Comparison of ENCODE assay signal across 8 cellular contexts in the genomic region with DNA sequence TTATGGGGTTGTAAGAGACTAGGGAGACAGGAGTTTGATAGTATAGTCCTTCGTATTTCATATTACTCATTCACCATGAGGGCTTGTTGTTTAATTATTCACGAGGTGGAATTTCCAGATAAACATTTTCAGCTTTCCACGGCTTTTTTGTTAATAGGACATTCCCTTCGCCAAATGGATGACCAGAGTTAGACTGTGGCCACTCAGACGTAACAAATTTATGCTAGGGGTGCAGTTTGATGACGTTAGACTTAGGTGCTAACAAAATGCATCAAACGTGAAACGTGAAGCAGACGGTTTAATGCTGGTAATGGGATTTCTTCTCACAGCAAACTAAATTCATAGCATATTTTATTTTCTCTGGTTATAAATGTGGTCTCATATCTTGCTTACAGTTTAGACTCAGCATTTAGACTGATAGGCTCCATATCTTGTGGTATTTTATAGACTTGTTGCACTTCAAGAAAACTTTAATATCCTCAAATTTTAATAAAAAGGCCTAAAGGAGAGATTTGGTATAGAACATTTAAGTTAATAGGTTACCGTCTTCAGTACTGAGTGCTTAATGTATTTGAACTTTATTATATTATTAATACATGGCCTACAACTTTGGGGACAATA. TPM values are rescaled to one million over a fixed set of nuclear protein-coding genes. Genes with fewer than 3 reads are reported as not detected.
DNase-seq lines count a peak whose midpoint lies in the region; ATAC-seq and TF ChIP-seq lines count a peak whose summit lies in the region.

No MANE protein-coding gene starts in this region.

- H4K91ac ChIP-seq in mesenchymal stem cell (ENCODE audit: low read length): no peak overlapping the region

- H3K27ac ChIP-seq in CD4-positive, alpha-beta memory T cell (ENCODE audit: low read depth, low read length): peak overlapping the region; percentile 81
- H3K27ac ChIP-seq in HUES48 (ENCODE audit: low read depth, low read length) (no peak overlapping the region), mesenchymal stem cell (ENCODE audit: low read length, poor library complexity, severe bottlenecking) (peak overlapping the region; percentile 47)

- no peaks in the 10 kb centered on the region for H3K9me3 ChIP-seq in CD4-positive, alpha-beta memory T cell (ENCODE audit: control insufficient read depth in 1 of 2, low read length in 2 of 2)
- H3K9me3 ChIP-seq in HUES48 (ENCODE audit: control insufficient read depth, insufficient read depth, low read length) (no peaks in the 10 kb centered on the region), mesenchymal stem cell (ENCODE audit: control insufficient read depth, low read length) (no peaks in the 10 kb centered on the region)

- H3K27ac Mint-ChIP-seq in CD4-positive, alpha-beta memory T cell: peak overlapping the region; percentile 89 to 100 (median 97)

- H3K4ac ChIP-seq in mesenchymal stem cell (ENCODE audit: low read depth in 1 of 2, low read length in 2 of 2): no peak overlapping the region

- ATAC-seq in HG02588 (IDR thresholded peaks at IDR 0.05; ENCODE audit: unreplicated experiment): no peak

- peaks cover 44 to 77% (median 57%) of the 10 kb centered on the region in 4 donors for H3K4me1 Mint-ChIP-seq in CD4-positive, alpha-beta memory T cell

- H3K36me3 Mint-ChIP-seq in CD4-positive, alpha-beta memory T cell: peaks cover 30 to 57% of the 10 kb centered on the region in 2 donors

- H3K27me3 Mint-ChIP-seq in CD4-positive, alpha-beta memory T cell: no peaks in the 10 kb centered on the region

- H4K8ac ChIP-seq in mesenchymal stem cell (ENCODE audit: low read length): no peak overlapping the region

- peaks cover 0 to 2% (median 0%) of the 10 kb centered on the region in 8 donors for H3K9me3 Mint-ChIP-seq in CD4-positive, alpha-beta memory T cell

- peaks cover 2% of the 10 kb centered on the region for H3K79me1 ChIP-seq in mesenchymal stem cell (replicated peaks; ENCODE audit: low read length, poor library complexity, severe bottlenecking)

- POLR2A ChIA-PET in CD4-positive, alpha-beta memory T cell (lab: Charles Lee; ENCODE audit: partially characterized antibody): interaction anchor here (0.6 to 1.4 kb wide), 2 partner anchors 11 to 237 kb away, joined by 3 read pairs; no protein-coding TSS in a partner anchor

- peaks cover 26% of the 10 kb centered on the region for H3K36me3 ChIP-seq in CD4-positive, alpha-beta memory T cell (ENCODE audit: insufficient read depth, low read length)
- H3K36me3 ChIP-seq in HUES48 (ENCODE audit: control insufficient read depth, insufficient read depth, low read length) (peaks cover 53% of the 10 kb centered on the region), mesenchymal stem cell (ENCODE audit: control insufficient read depth in 1 of 2, insufficient read depth in 2 of 2, low read depth in 1 of 2, low read length in 2 of 2) (peaks cover 20 to 39% of the 10 kb centered on the region in 2 experiments)

- H2AK5ac ChIP-seq in mesenchymal stem cell (ENCODE audit: low read length, severe bottlenecking): no peak overlapping the region

- in situ Hi-C loops in astrocyte of the cerebellum (cut with HindIII; ENCODE audit: low sequenced_read_pairs): no loop called here

- peak in 1 of 5 donors; percentile 13 for DNase-seq in CD4-positive, alpha-beta memory T cell
- peak; percentile 36 for DNase-seq in astrocyte of the cerebellum (ENCODE audit: low read depth)
- peak; percentile 59 for DNase-seq in mesenchymal stem cell
- DNase-seq in superior temporal gyrus (ENCODE audit: extremely low spot score): no peak
- no peak for DNase-seq in NCI-H446 treated with DMSO at 0.1 percent for 48 hours (lab: John Stamatoyannopoulos, UW)
- DNase-seq in COR-L47 (lab: John Stamatoyannopoulos, UW): no peak

- H3K4me3 ChIP-seq in CD4-positive, alpha-beta memory T cell (ENCODE audit: low read length in 2 of 2): peak overlapping the region in 1 of 2 donors; percentile 69
- H3K4me3 ChIP-seq in HUES48 (ENCODE audit: low read depth, low read length) (peak overlapping the region; percentile 94), astrocyte of the cerebellum (ENCODE audit: low read depth, low read length) (peak overlapping the region; percentile 93), mesenchymal stem cell (ENCODE audit: insufficient read depth in 1 of 2, low read depth in 1 of 2, low read length in 2 of 2) (peak overlapping the region in 1 of 2 experiments; percentile 85)

- no peaks in the 10 kb centered on the region for H3K27me3 ChIP-seq in CD4-positive, alpha-beta memory T cell (ENCODE audit: insufficient read depth, low read length)
- H3K27me3 ChIP-seq in HUES48 (ENCODE audit: control insufficient read depth, insufficient read depth, low read length) (no peaks in the 10 kb centered on the region), mesenchymal stem cell (ENCODE audit: control insufficient read depth in 1 of 2, insufficient read depth in 1 of 2, low read length in 2 of 2) (no peaks in the 10 kb centered on the region)

- no peak overlapping the region for H3K14ac ChIP-seq in mesenchymal stem cell (ENCODE audit: low read length in 2 of 2)

- H2AFZ ChIP-seq in mesenchymal stem cell (ENCODE audit: low read depth, low read length): no peak overlapping the region

- peak overlapping the region; percentile 2; the same call in 1 of the 2 replicates for H3K9ac ChIP-seq in HUES48 (ENCODE audit: low read depth, low read length)
- peak overlapping the region; percentile 16 for H3K9ac ChIP-seq in mesenchymal stem cell (ENCODE audit: low read length)

- H2BK12ac ChIP-seq in mesenchymal stem cell (ENCODE audit: low read length in 2 of 2): no peak overlapping the region

- intact Hi-C loops in CD4-positive, alpha-beta memory T cell (cut with micrococcal nuclease): loop anchor here (5.0 to 10.0 kb wide), 2 partner anchors 53 to 699 kb away; no protein-coding TSS in a partner anchor

- CTCF ChIA-PET in CD4-positive, alpha-beta memory T cell (lab: Charles Lee; ENCODE audit: partially characterized antibody): interaction anchor here (1.0 kb wide), 1 partner anchor 59 kb away, joined by 4 read pairs; no protein-coding TSS in a partner anchor

- no peak overlapping the region for H3K18ac ChIP-seq in mesenchymal stem cell (ENCODE audit: low read depth in 1 of 2, low read length in 2 of 2)

- H2BK5ac ChIP-seq in mesenchymal stem cell (ENCODE audit: low read depth, low read length, poor library complexity, severe bottlenecking): no peak overlapping the region

- H2BK120ac ChIP-seq in mesenchymal stem cell (ENCODE audit: low read depth, low read length): no peak overlapping the region

- 43% methylated on average over 5 of the region's 10 CpGs for WGBS in mesenchymal stem cell

- peak overlapping the region; percentile 88 to 99 (median 96) for H3K4me3 Mint-ChIP-seq in CD4-positive, alpha-beta memory T cell

- no peak for TF ChIP-seq CTCF in astrocyte of the cerebellum (IDR thresholded peaks at IDR 0.05; ENCODE audit: low read depth, low read length, missing control alignments)

- no peak overlapping the region for H2BK15ac ChIP-seq in mesenchymal stem cell (ENCODE audit: low read depth, poor library complexity, severe bottlenecking)

- peaks cover 54% of the 10 kb centered on the region for H3K4me1 ChIP-seq in CD4-positive, alpha-beta memory T cell (ENCODE audit: insufficient read depth, low read length)
- peaks cover 24% of the 10 kb centered on the region for H3K4me1 ChIP-seq in HUES48 (ENCODE audit: control insufficient read depth, insufficient read depth, low read length)
- H3K4me1 ChIP-seq in mesenchymal stem cell (ENCODE audit: control insufficient read depth, insufficient read depth, low read depth, low read length): peaks cover 6% of the 10 kb centered on the region

- no peak overlapping the region for H3K23ac ChIP-seq in mesenchymal stem cell (ENCODE audit: low read length in 2 of 2)

- H3K4me2 ChIP-seq in mesenchymal stem cell (ENCODE audit: low read length, poor library complexity, severe bottlenecking): peak overlapping the region; percentile 71

RNA-seq across cellular contexts. Expression of a gene that starts 2.3 kb away (rescaled TPM):
- total RNA-seq in CD4-positive, alpha-beta memory T cell: 100 to 1,000 TPM; 222 TPM
- 100 to 1,000 TPM; 100 to 107 TPM for polyA plus RNA-seq in CD4-positive, alpha-beta memory T cell
- 52.4 TPM for polyA plus RNA-seq in mesenchymal stem cell (2013, experiment 1 of 2)
- polyA plus RNA-seq in mesenchymal stem cell (2013, experiment 2 of 2): 52.9 TPM

RNA-seq across cellular contexts. Expression of a gene that starts 51.9 kb away (rescaled TPM):
- 1 to 10 TPM; 9.6 TPM for total RNA-seq in CD4-positive, alpha-beta memory T cell
- 1 to 10 TPM; 3.5 to 5.7 TPM for polyA plus RNA-seq in CD4-positive, alpha-beta memory T cell
- polyA plus RNA-seq in mesenchymal stem cell (2013, experiment 1 of 2): 2.3 TPM
- 1.5 TPM for polyA plus RNA-seq in mesenchymal stem cell (2013, experiment 2 of 2)

Comparison
In these comparisons a context has a peak if more than half of its experiments do, and no peak if none do; other contexts are left out.
1. DNase-seq: peak in astrocyte of the cerebellum (single experiment) and mesenchymal stem cell (single experiment); none in superior temporal gyrus (single experiment), NCI-H446 treated with DMSO at 0.1 percent for 48 hours (single experiment) and COR-L47 (single experiment).